Comparison of ENCODE assay signal across 14 cellular contexts in the genomic region with DNA sequence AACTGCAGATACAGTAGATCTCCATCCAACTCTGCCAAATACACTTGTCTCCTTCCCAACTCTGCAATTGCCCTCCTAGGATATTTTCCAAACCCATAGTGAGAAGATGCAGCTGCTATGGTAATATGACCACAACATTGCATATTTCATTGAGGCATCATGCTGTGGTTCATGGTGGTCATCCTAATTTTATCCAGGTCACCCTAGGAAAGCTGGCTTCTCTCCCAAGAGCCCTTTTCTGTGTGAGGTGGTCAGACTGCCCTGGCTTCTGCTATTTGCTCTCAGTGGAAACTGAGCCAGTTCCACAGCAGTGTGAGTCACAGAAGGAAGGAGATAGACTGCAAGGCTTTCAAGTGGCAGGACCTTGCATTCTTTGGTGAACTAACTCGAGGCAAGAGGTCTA. TPM values are rescaled to one million over a fixed set of nuclear protein-coding genes. Genes with fewer than 3 reads are reported as not detected.
DNase-seq lines count a peak whose midpoint lies in the region; ATAC-seq and TF ChIP-seq lines count a peak whose summit lies in the region.
"Had no signal": no experiment of that assay in that cellular context is flagged by ENCODE, and none has a peak within 500 bp of the region (broad histone marks: within the 10 kb centered on the region; RNA-seq: fewer than 3 reads in every experiment).

No MANE protein-coding gene starts in this region.

- WGBS in stomach, 5 donors: 0 to 46% (median 21%) methylated on average over 1 of the region's 1 CpG

- TF ChIP-seq POLR2A in breast epithelium (IDR thresholded peaks at IDR 0.05) (no peak), stomach (IDR thresholded peaks at IDR 0.05) (no peak)

- peaks cover 33% of the 10 kb centered on the region for H3K4me1 Mint-ChIP-seq in chondrocyte (ENCODE audit: low read depth)

- no peaks in the 10 kb centered on the region for H3K27me3 Mint-ChIP-seq in chondrocyte (ENCODE audit: low read depth)
- H3K27me3 Mint-ChIP-seq: activated naive CD8-positive, alpha-beta T cell treated with anti-CD3 and anti-CD28 coated beads, Interleukin-2, amount 50 U/mL, for 24 hours; CD4-positive, alpha-beta T cell had no signal

- H3K27me3 ChIP-seq in breast epithelium (no peaks in the 10 kb centered on the region), left lung (no peaks in the 10 kb centered on the region), stomach (no peaks in the 10 kb centered on the region)

- H3K9me3 ChIP-seq in breast epithelium (no peaks in the 10 kb centered on the region), left lung (no peaks in the 10 kb centered on the region), stomach (no peaks in the 10 kb centered on the region)

- intact Hi-C loops in breast epithelium (cut with DNase I; ENCODE audit: low total_unique reads) (no loop called here), left lung (cut with DNase I) (no loop called here), stomach (cut with DNase I; ENCODE audit: low total_unique reads) (no loop called here)

- no peaks in the 10 kb centered on the region for H3K4me1 ChIP-seq in breast epithelium
- H3K4me1 ChIP-seq in left lung: peaks cover 0 to 49% of the 10 kb centered on the region in 2 donors
- peaks cover 15 to 51% (median 28%) of the 10 kb centered on the region in 4 donors for H3K4me1 ChIP-seq in stomach

- DNase-seq in ACHN (peak; percentile 93), HFF-Myc (ENCODE audit: extremely low read depth, low read depth) (peak; percentile 49), breast epithelium (ENCODE audit: low spot score in 2 of 2) (no peak), left lung (peak in 1 of 2 donors; percentile 42), stomach (no peak), NCI-H1417 (lab: John Stamatoyannopoulos, UW) (no peak), chondrocyte (ENCODE audit: low spot score) (no peak)
- DNase-seq: activated CD4-positive, alpha-beta T cell treated with anti-CD3 and anti-CD28 coated beads, Interleukin-2, amount 10 ng/mL, durations not matched to agents 24 days and 14 days; activated naive CD8-positive, alpha-beta T cell treated with anti-CD3 and anti-CD28 coated beads, Interleukin-2, amount 50 U/mL, for 24 hours; CD4-positive, alpha-beta T cell; hippocampal formation; NCI-H146 had no signal

- H3K9me3 Mint-ChIP-seq in chondrocyte (ENCODE audit: low read depth): no peaks in the 10 kb centered on the region
- H3K9me3 Mint-ChIP-seq: activated CD4-positive, alpha-beta T cell treated with anti-CD3 and anti-CD28 coated beads, Interleukin-2, amount 10 ng/mL, durations not matched to agents 24 days and 14 days; activated naive CD8-positive, alpha-beta T cell treated with anti-CD3 and anti-CD28 coated beads, Interleukin-2, amount 50 U/mL, for 24 hours; CD4-positive, alpha-beta T cell; nephron had no signal

- no peak overlapping the region for H3K4me3 Mint-ChIP-seq in chondrocyte (ENCODE audit: unreplicated experiment)
- H3K4me3 Mint-ChIP-seq: activated CD4-positive, alpha-beta T cell treated with anti-CD3 and anti-CD28 coated beads, Interleukin-2, amount 10 ng/mL, durations not matched to agents 24 days and 14 days; activated naive CD8-positive, alpha-beta T cell treated with anti-CD3 and anti-CD28 coated beads, Interleukin-2, amount 50 U/mL, for 24 hours; CD4-positive, alpha-beta T cell; nephron had no signal

- H3K36me3 ChIP-seq in breast epithelium (peaks cover 10% of the 10 kb centered on the region), left lung (peaks cover 0 to 43% of the 10 kb centered on the region in 2 donors), stomach (peaks cover 0 to 25% (median 13%) of the 10 kb centered on the region in 4 donors)

- no peak for TF ChIP-seq EP300 in stomach (IDR thresholded peaks at IDR 0.05)

- TF ChIP-seq CTCF in HFF-Myc (IDR thresholded peaks at IDR 0.05; ENCODE audit: low read depth, low read length, missing control alignments) (no peak), breast epithelium (IDR thresholded peaks at IDR 0.05) (no peak), left lung (IDR thresholded peaks at IDR 0.05) (no peak), stomach (IDR thresholded peaks at IDR 0.05) (no peak), chondrocyte (IDR thresholded peaks at IDR 0.05) (no peak)

- H3K27ac Mint-ChIP-seq in chondrocyte (ENCODE audit: unreplicated experiment): no peak overlapping the region
- H3K27ac Mint-ChIP-seq: activated CD4-positive, alpha-beta T cell treated with anti-CD3 and anti-CD28 coated beads, Interleukin-2, amount 10 ng/mL, durations not matched to agents 24 days and 14 days; activated naive CD8-positive, alpha-beta T cell treated with anti-CD3 and anti-CD28 coated beads, Interleukin-2, amount 50 U/mL, for 24 hours; CD4-positive, alpha-beta T cell had no signal

- in situ Hi-C loops in ACHN (cut with HindIII; ENCODE audit: low pct_ligation_motif_present, low pct_unique_long_range_greater_than_20kb, low sequenced_read_pairs): no loop called here

- ATAC-seq in left lung (peak; percentile 85), HG02763 (IDR thresholded peaks at IDR 0.05; ENCODE audit: unreplicated experiment) (no peak)
- ATAC-seq: activated naive CD8-positive, alpha-beta T cell treated with anti-CD3 and anti-CD28 coated beads, Interleukin-2, amount 50 U/mL, for 24 hours had no signal

- peaks cover 3% of the 10 kb centered on the region for H3K36me3 Mint-ChIP-seq in chondrocyte (ENCODE audit: low read depth)

- H3K27ac ChIP-seq in breast epithelium (peak overlapping the region; percentile 29 to 38), left lung (peak overlapping the region in 1 of 2 donors; percentile 23), stomach (no peak overlapping the region)

- H3K4me3 ChIP-seq in HFF-Myc (replicated peaks; ENCODE audit: low read depth, low read length) (no peak overlapping the region), breast epithelium (no peak overlapping the region), left lung (no peak overlapping the region), stomach (no peak overlapping the region)

RNA-seq across cellular contexts. Expression of a gene that starts 5.5 kb away (rescaled TPM):
- total RNA-seq in breast epithelium: 100 to 1,000 TPM in 1 of 3 donors, 10 to 100 TPM in 2; 49.1 to 113 (median 56.0) TPM
- total RNA-seq in left lung: 10 to 100 TPM; 21.0 to 28.9 TPM
- 10 to 100 TPM in 4 of 5 donors, 1 to 10 TPM in 1; 2.6 to 27.0 (median 19.0) TPM for total RNA-seq in stomach
- 10 to 100 TPM in 1 of 3 donors, 1 to 10 TPM in 2; 6.1 to 10.1 (median 6.3) TPM for polyA plus RNA-seq in stomach
- total RNA-seq in chondrocyte: 3.9 to 6.5 TPM (median 6.3 TPM) in 3 replicates

Comparison
In these comparisons a context has a peak if more than half of its experiments do, and no peak if none do; other contexts are left out.
1. DNase-seq: peak in ACHN (single experiment) and HFF-Myc (single experiment); none in breast epithelium (0 of 2), stomach (single experiment), NCI-H1417 (0 of 3) and chondrocyte (single experiment).
2. H3K27ac ChIP-seq: peak in breast epithelium (2 of 2); none in stomach (0 of 5).